ENCODE assay signal across 13 cellular contexts in genomic region chr5:101009758-101010519, GRCh38.
DNase-seq lines count a peak whose midpoint lies in the region; ATAC-seq and TF ChIP-seq lines count a peak whose summit lies in the region.
"Had no signal": no experiment of that assay in that cellular context is flagged by ENCODE, and none has a peak within 500 bp of the region (broad histone marks: within the 10 kb centered on the region; RNA-seq: fewer than 3 reads in every experiment).

No MANE protein-coding gene starts in this region.

- H3K4me2 ChIP-seq in OCI-LY7 (ENCODE audit: low read length) = peak overlapping the region; percentile 53
- no peak overlapping the region for H3K4me2 ChIP-seq in PC-9

- peak overlapping the region; percentile 58; the same call in 1 of the 2 replicates for H2AFZ ChIP-seq in OCI-LY7 (ENCODE audit: low read length)
- H2AFZ ChIP-seq in PC-9 = no peak overlapping the region

- CTCF ChIA-PET in OCI-LY7 (lab: Charles Lee; ENCODE audit: unreplicated experiment) = interaction anchor here (0.6 to 1.3 kb wide), 2 partner anchors 86 to 108 kb away, joined by 3 read pairs; no protein-coding TSS in a partner anchor
- CTCF ChIA-PET in PC-9 (lab: Charles Lee) = no interaction called here
- CTCF ChIA-PET in activated CD4-positive, alpha-beta T cell treated with anti-CD3 and anti-CD28 coated beads, Interleukin-2, amount 10 ng/mL, durations not matched to agents 7 days and 5 days (lab: Charles Lee) = no interaction called here

- peak; percentile 65 for ATAC-seq in GM18498 (IDR thresholded peaks at IDR 0.05; ENCODE audit: unreplicated experiment)
- ATAC-seq in GM21381 (IDR thresholded peaks at IDR 0.05; ENCODE audit: unreplicated experiment) = peak; percentile 90
- ATAC-seq in HG03060 (IDR thresholded peaks at IDR 0.05; ENCODE audit: low read depth, unreplicated experiment) = peak; percentile 95
- ATAC-seq in activated naive CD8-positive, alpha-beta T cell treated with anti-CD3 and anti-CD28 coated beads, Interleukin-2, amount 50 U/mL, for 24 hours = no peak
- ATAC-seq: activated naive CD4-positive, alpha-beta T cell treated with anti-CD3 and anti-CD28 coated beads, Interleukin-2, amount 50 U/mL, for 72 hours; effector memory CD8-positive, alpha-beta T cell had no signal

- no peak for TF ChIP-seq CTCF in OCI-LY7 (conservative IDR thresholded peaks at IDR 0.05; ENCODE audit: low read length)
- TF ChIP-seq CTCF in PC-9 (conservative IDR thresholded peaks at IDR 0.05) = no peak
- TF ChIP-seq CTCF in prostate gland (IDR thresholded peaks at IDR 0.05) = no peak

- H3K9me2 ChIP-seq in OCI-LY7 (ENCODE audit: insufficient read depth, low read length) = no peaks in the 10 kb centered on the region
- H3K9me2 ChIP-seq in PC-9 (ENCODE audit: insufficient read depth) = no peaks in the 10 kb centered on the region

- peaks cover 13% of the 10 kb centered on the region for H3K4me1 ChIP-seq in OCI-LY7 (ENCODE audit: insufficient read depth, low read length, poor library complexity, severe bottlenecking)
- H3K4me1 ChIP-seq in PC-9 (replicated peaks; ENCODE audit: insufficient read depth) = no peaks in the 10 kb centered on the region
- H3K4me1 ChIP-seq in prostate gland (replicated peaks) = no peaks in the 10 kb centered on the region

- H3K27ac Mint-ChIP-seq in activated naive CD8-positive, alpha-beta T cell treated with anti-CD3 and anti-CD28 coated beads, Interleukin-2, amount 50 U/mL, for 24 hours = no peak overlapping the region
- no peak overlapping the region for H3K27ac Mint-ChIP-seq in activated CD4-positive, alpha-beta T cell treated with anti-CD3 and anti-CD28 coated beads, Interleukin-2, amount 10 ng/mL, durations not matched to agents 7 days and 5 days
- H3K27ac Mint-ChIP-seq: effector memory CD8-positive, alpha-beta T cell had no signal

- WGBS in prostate gland = 76% methylated on average over 9 of the region's 9 CpGs

- H3K4me3 Mint-ChIP-seq in activated naive CD8-positive, alpha-beta T cell treated with anti-CD3 and anti-CD28 coated beads, Interleukin-2, amount 50 U/mL, for 24 hours = no peak overlapping the region
- no peak overlapping the region for H3K4me3 Mint-ChIP-seq in activated CD4-positive, alpha-beta T cell treated with anti-CD3 and anti-CD28 coated beads, Interleukin-2, amount 10 ng/mL, durations not matched to agents 7 days and 5 days
- H3K4me3 Mint-ChIP-seq: effector memory CD8-positive, alpha-beta T cell had no signal

- peak; percentile 73 for DNase-seq in OCI-LY7 (ENCODE audit: low spot score)
- no peak for DNase-seq in PC-9
- no peak for DNase-seq in activated naive CD8-positive, alpha-beta T cell treated with anti-CD3 and anti-CD28 coated beads, Interleukin-2, amount 50 U/mL, for 24 hours
- DNase-seq in prostate gland (ENCODE audit: low spot score) = no peak
- DNase-seq in activated CD4-positive, alpha-beta T cell treated with anti-CD3 and anti-CD28 coated beads, Interleukin-2, amount 10 ng/mL, durations not matched to agents 7 days and 5 days = no peak
- DNase-seq: activated CD4-positive, alpha-beta T cell treated with anti-CD3 and anti-CD28 coated beads for 1 hour; effector memory CD8-positive, alpha-beta T cell; NCI-H1436 had no signal

- BruUV-seq in OCI-LY7 (replicated peaks; lab: Mats Ljungman, UMichigan) (no TSS peak), PC-9 (replicated peaks; lab: Mats Ljungman, UMichigan) (no TSS peak)

- POLR2A ChIA-PET in OCI-LY7 (lab: Charles Lee) = interaction anchor here (0.6 to 1.6 kb wide), 7 partner anchors 9 to 222 kb away, joined by 3 to 12 read pairs (median 5); partner anchors contain the start of gene ST8SIA4
- POLR2A ChIA-PET in PC-9 (lab: Charles Lee; ENCODE audit: unreplicated experiment) = interaction anchor here (0.6 kb wide), 1 partner anchor 386 kb away, joined by 9 read pairs; no protein-coding TSS in a partner anchor
- POLR2A ChIA-PET in activated CD4-positive, alpha-beta T cell treated with anti-CD3 and anti-CD28 coated beads, Interleukin-2, amount 10 ng/mL, durations not matched to agents 7 days and 5 days (lab: Charles Lee) = no interaction called here

- H3K4me1 Mint-ChIP-seq in activated naive CD8-positive, alpha-beta T cell treated with anti-CD3 and anti-CD28 coated beads, Interleukin-2, amount 50 U/mL, for 24 hours = no peaks in the 10 kb centered on the region
- H3K4me1 Mint-ChIP-seq in activated CD4-positive, alpha-beta T cell treated with anti-CD3 and anti-CD28 coated beads, Interleukin-2, amount 10 ng/mL, durations not matched to agents 7 days and 5 days = no peaks in the 10 kb centered on the region

- H3K27ac ChIP-seq in OCI-LY7 (ENCODE audit: low read depth, low read length, poor library complexity, severe bottlenecking) = no peak overlapping the region
- no peak overlapping the region for H3K27ac ChIP-seq in PC-9
- no peak overlapping the region for H3K27ac ChIP-seq in prostate gland
- H3K27ac ChIP-seq: HL-60 had no signal

- no peaks in the 10 kb centered on the region for H3F3A ChIP-seq in PC-9 (ENCODE audit: insufficient read depth, low read depth)

- H3K36me3 Mint-ChIP-seq in activated naive CD8-positive, alpha-beta T cell treated with anti-CD3 and anti-CD28 coated beads, Interleukin-2, amount 50 U/mL, for 24 hours (ENCODE audit: low read depth) = no peaks in the 10 kb centered on the region
- H3K36me3 Mint-ChIP-seq in activated CD4-positive, alpha-beta T cell treated with anti-CD3 and anti-CD28 coated beads, Interleukin-2, amount 10 ng/mL, durations not matched to agents 7 days and 5 days (ENCODE audit: low read depth) = no peaks in the 10 kb centered on the region

- intact Hi-C loops in OCI-LY7 (cut with micrococcal nuclease; ENCODE audit: unreplicated experiment) = loop anchor here (5.0 kb wide), 2 partner anchors 108 to 233 kb away; partner anchors contain the start of gene ST8SIA4
- intact Hi-C loops in PC-9 (cut with micrococcal nuclease; ENCODE audit: unreplicated experiment) = no loop called here
- intact Hi-C loops in prostate gland (cut with DNase I) = no loop called here

- no peaks in the 10 kb centered on the region for H4K20me1 ChIP-seq in OCI-LY7 (ENCODE audit: insufficient read depth, low read length)
- no peaks in the 10 kb centered on the region for H4K20me1 ChIP-seq in PC-9 (ENCODE audit: insufficient read depth)

- no peaks in the 10 kb centered on the region for H3K27me3 ChIP-seq in PC-9 (ENCODE audit: insufficient read depth, low read depth)
- no peaks in the 10 kb centered on the region for H3K27me3 ChIP-seq in prostate gland (replicated peaks; ENCODE audit: insufficient read depth)

- no peak for TF ChIP-seq POLR2A in prostate gland (IDR thresholded peaks at IDR 0.05)

- H3K9me3 ChIP-seq in OCI-LY7 (ENCODE audit: low read length) (no peaks in the 10 kb centered on the region), PC-9 (ENCODE audit: insufficient read depth, low read depth) (no peaks in the 10 kb centered on the region), prostate gland (no peaks in the 10 kb centered on the region)

- H3K27me3 Mint-ChIP-seq in activated naive CD8-positive, alpha-beta T cell treated with anti-CD3 and anti-CD28 coated beads, Interleukin-2, amount 50 U/mL, for 24 hours = no peaks in the 10 kb centered on the region
- peaks cover 2% of the 10 kb centered on the region for H3K27me3 Mint-ChIP-seq in activated CD4-positive, alpha-beta T cell treated with anti-CD3 and anti-CD28 coated beads, Interleukin-2, amount 10 ng/mL, durations not matched to agents 7 days and 5 days
- H3K27me3 Mint-ChIP-seq: effector memory CD8-positive, alpha-beta T cell had no signal

- no peaks in the 10 kb centered on the region for H3K36me3 ChIP-seq in OCI-LY7 (ENCODE audit: insufficient read depth, low read length)
- no peaks in the 10 kb centered on the region for H3K36me3 ChIP-seq in PC-9 (ENCODE audit: low read depth)
- H3K36me3 ChIP-seq in prostate gland = no peaks in the 10 kb centered on the region

- H3K4me3 ChIP-seq in OCI-LY7 (ENCODE audit: low read depth, low read length, poor library complexity, severe bottlenecking) (peak overlapping the region; percentile 22), PC-9 (no peak overlapping the region), prostate gland (no peak overlapping the region)

- H3K79me2 ChIP-seq in OCI-LY7 (ENCODE audit: insufficient read depth, low read depth, low read length) (no peaks in the 10 kb centered on the region), PC-9 (ENCODE audit: low read depth) (no peaks in the 10 kb centered on the region)

- H3K9me3 Mint-ChIP-seq in activated naive CD8-positive, alpha-beta T cell treated with anti-CD3 and anti-CD28 coated beads, Interleukin-2, amount 50 U/mL, for 24 hours = no peaks in the 10 kb centered on the region
- peaks cover 6% of the 10 kb centered on the region for H3K9me3 Mint-ChIP-seq in activated CD4-positive, alpha-beta T cell treated with anti-CD3 and anti-CD28 coated beads, Interleukin-2, amount 10 ng/mL, durations not matched to agents 7 days and 5 days
- H3K9me3 Mint-ChIP-seq: effector memory CD8-positive, alpha-beta T cell had no signal
